In the genomic region with DNA sequence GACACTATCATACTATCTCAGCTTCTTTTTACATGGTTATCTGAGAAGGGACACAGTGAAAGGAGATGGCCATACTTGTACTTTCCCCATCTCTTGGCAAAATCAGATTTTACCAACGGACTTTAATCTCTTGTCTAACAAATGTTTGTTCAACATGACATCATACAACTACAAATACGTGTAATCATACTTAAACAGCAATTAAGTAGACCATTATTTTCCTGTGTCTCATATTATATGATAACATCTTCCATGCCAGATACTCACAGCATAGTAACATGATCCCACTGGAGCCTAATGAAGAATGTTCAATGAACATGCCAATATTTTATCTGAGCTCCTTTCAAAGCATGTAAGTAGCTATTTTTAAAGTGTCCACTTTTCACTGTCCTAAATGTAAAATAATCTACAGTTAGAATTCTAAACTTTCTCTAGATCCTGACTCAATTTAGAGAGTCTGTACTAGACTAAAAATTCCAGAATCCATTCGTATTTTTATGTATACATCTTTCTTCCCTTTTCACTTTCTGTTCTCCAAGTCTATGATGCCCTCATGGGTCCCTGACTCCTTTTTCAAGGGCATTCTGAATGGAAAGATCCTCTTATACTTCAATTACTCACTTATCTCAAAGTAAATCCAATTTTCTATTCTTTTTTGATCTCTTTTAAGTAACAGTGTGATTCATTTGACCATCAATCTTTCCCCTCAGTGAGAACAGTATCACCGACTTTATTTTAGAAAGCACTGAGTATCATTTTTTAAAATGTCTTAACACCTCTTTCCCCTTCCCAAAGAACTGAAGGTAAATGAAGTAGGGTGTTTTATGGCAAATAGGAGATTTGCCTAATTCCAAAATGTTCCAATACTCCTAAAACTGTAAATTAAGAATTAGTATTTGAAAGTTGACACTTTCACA, we compare ENCODE assay signal across 10 cellular contexts.
DNase-seq lines count a peak whose midpoint lies in the region; ATAC-seq, FAIRE-seq and TF ChIP-seq lines count a peak whose summit lies in the region.
"Had no signal": no experiment of that assay in that cellular context is flagged by ENCODE, and none has a peak within 500 bp of the region (broad histone marks: within the 10 kb centered on the region; RNA-seq: fewer than 3 reads in every experiment).

No MANE protein-coding gene starts in this region.

- H3K4me3 Mint-ChIP-seq in IgD-negative memory B cell (no peak overlapping the region), astrocyte (ENCODE audit: unreplicated experiment) (no peak overlapping the region)
- H3K4me3 Mint-ChIP-seq: activated naive CD4-positive, alpha-beta T cell treated with anti-CD3 and anti-CD28 coated beads, Interleukin-2, amount 50 U/mL, for 24 hours had no signal

- peak; percentile 39 for FAIRE-seq in astrocyte (lab: Jason Lieb, UNC)

- TF ChIP-seq CTCF in astrocyte (IDR thresholded peaks at IDR 0.05; ENCODE audit: insufficient read depth, low read depth, low read length), result no peak
- no peak for TF ChIP-seq CTCF in neutrophil (IDR thresholded peaks at IDR 0.05)
- no peak for TF ChIP-seq CTCF in omental fat pad (IDR thresholded peaks at IDR 0.05)

- H3K27ac Mint-ChIP-seq in IgD-negative memory B cell, result peak overlapping the region in 2 of 3 donors; percentile 16 to 51
- no peak overlapping the region for H3K27ac Mint-ChIP-seq in astrocyte (ENCODE audit: unreplicated experiment)
- H3K27ac Mint-ChIP-seq: activated naive CD4-positive, alpha-beta T cell treated with anti-CD3 and anti-CD28 coated beads, Interleukin-2, amount 50 U/mL, for 24 hours had no signal

- H3K27me3 Mint-ChIP-seq in IgD-negative memory B cell (no peaks in the 10 kb centered on the region), astrocyte (ENCODE audit: low read depth, unreplicated experiment) (no peaks in the 10 kb centered on the region)
- H3K27me3 Mint-ChIP-seq: activated naive CD4-positive, alpha-beta T cell treated with anti-CD3 and anti-CD28 coated beads, Interleukin-2, amount 50 U/mL, for 24 hours had no signal

- ATAC-seq in GM19043 (IDR thresholded peaks at IDR 0.05; ENCODE audit: low read depth, unreplicated experiment), result peak; percentile 10
- no peak for ATAC-seq in omental fat pad (ENCODE audit: low FRiP score)
- ATAC-seq in GM19463 (IDR thresholded peaks at IDR 0.05; ENCODE audit: unreplicated experiment), result no peak

- no peak overlapping the region for H3K4me2 ChIP-seq in astrocyte (ENCODE audit: low read length)
- H3K4me2 ChIP-seq: KMS-11 had no signal

- no peak for DNase-seq in astrocyte (ENCODE audit: low read depth)
- no peak for DNase-seq in NCI-H1048 (lab: John Stamatoyannopoulos, UW)
- DNase-seq in amniotic stem cell (lab: John Stamatoyannopoulos, UW), result no peak
- no peak for DNase-seq in omental fat pad (ENCODE audit: low spot score)

- H3K9me3 ChIP-seq in astrocyte (ENCODE audit: insufficient read depth, low read depth, low read length) (no peaks in the 10 kb centered on the region), neutrophil (no peaks in the 10 kb centered on the region)

- H3K9ac ChIP-seq in astrocyte (ENCODE audit: low read length), result no peak overlapping the region
- H3K9ac ChIP-seq: KMS-11 had no signal

- H3K36me3 ChIP-seq in astrocyte (ENCODE audit: insufficient read depth, low read length) (no peaks in the 10 kb centered on the region), neutrophil (no peaks in the 10 kb centered on the region)

- peaks cover 7 to 19% (median 10%) of the 10 kb centered on the region in 3 donors for H3K4me1 Mint-ChIP-seq in IgD-negative memory B cell
- H3K4me1 Mint-ChIP-seq in astrocyte (ENCODE audit: low read depth, unreplicated experiment), result no peaks in the 10 kb centered on the region

- H3K9me3 Mint-ChIP-seq in IgD-negative memory B cell, result no peaks in the 10 kb centered on the region
- no peaks in the 10 kb centered on the region for H3K9me3 Mint-ChIP-seq in astrocyte (ENCODE audit: unreplicated experiment)
- H3K9me3 Mint-ChIP-seq: activated naive CD4-positive, alpha-beta T cell treated with anti-CD3 and anti-CD28 coated beads, Interleukin-2, amount 50 U/mL, for 24 hours had no signal

- no peak overlapping the region for H2AFZ ChIP-seq in astrocyte (ENCODE audit: low read depth, low read length)

- H3K4me3 ChIP-seq in astrocyte (ENCODE audit: insufficient read depth, low read depth, low read length) (no peak overlapping the region), neutrophil (ENCODE audit: low read depth in 1 of 2, low read length in 1 of 2) (peak overlapping the region in 1 of 2 experiments; percentile 5)

- H4K20me1 ChIP-seq in astrocyte (ENCODE audit: insufficient read depth, low read length), result no peaks in the 10 kb centered on the region

- H3K27ac ChIP-seq in astrocyte (ENCODE audit: low read depth, low read length) (no peak overlapping the region), neutrophil (peak overlapping the region; percentile 63)
- H3K27ac ChIP-seq: KMS-11 had no signal

- H3K27me3 ChIP-seq in astrocyte (ENCODE audit: insufficient read depth, low read length), result no peaks in the 10 kb centered on the region
- H3K27me3 ChIP-seq in neutrophil, result no peaks in the 10 kb centered on the region

- no peaks in the 10 kb centered on the region for H3K4me1 ChIP-seq in astrocyte (ENCODE audit: insufficient read depth, low read length)
- peaks cover 6 to 12% of the 10 kb centered on the region in 2 experiments for H3K4me1 ChIP-seq in neutrophil (ENCODE audit: control insufficient read depth in 1 of 2, insufficient read depth in 1 of 2, low read depth in 1 of 2, low read length in 1 of 2)

- H3K36me3 Mint-ChIP-seq in IgD-negative memory B cell (peaks cover 2% of the 10 kb centered on the region), astrocyte (ENCODE audit: low read depth, unreplicated experiment) (no peaks in the 10 kb centered on the region)
- H3K36me3 Mint-ChIP-seq: activated naive CD4-positive, alpha-beta T cell treated with anti-CD3 and anti-CD28 coated beads, Interleukin-2, amount 50 U/mL, for 24 hours had no signal

- H3K79me2 ChIP-seq in astrocyte (ENCODE audit: insufficient read depth, low read length), result no peaks in the 10 kb centered on the region
